In genomic region chr16:64211306-64211705, GRCh38 we compare ENCODE assay signal across 18 cellular contexts.
DNase-seq lines count a peak whose midpoint lies in the region; ATAC-seq and TF ChIP-seq lines count a peak whose summit lies in the region.
"Had no signal": no experiment of that assay in that cellular context is flagged by ENCODE, and none has a peak within 500 bp of the region (broad histone marks: within the 10 kb centered on the region; RNA-seq: fewer than 3 reads in every experiment).

No MANE protein-coding gene starts in this region.

- no peak overlapping the region for H3K9ac ChIP-seq in MM.1S (ENCODE audit: low read length)
- no peak overlapping the region for H3K9ac ChIP-seq in neural progenitor cell

- H3K27me3 Mint-ChIP-seq in brain (peaks cover 7% of the 10 kb centered on the region), neural progenitor cell (ENCODE audit: insufficient read depth, low read depth) (no peaks in the 10 kb centered on the region)
- H3K27me3 Mint-ChIP-seq: CD4-positive, alpha-beta memory T cell had no signal

- H3K4me2 ChIP-seq in MM.1S (ENCODE audit: low read depth, low read length), result peak overlapping the region; percentile 32; the same call in 1 of the 2 replicates
- no peak overlapping the region for H3K4me2 ChIP-seq in neural progenitor cell

- WGBS in stomach, 5 donors, result 51 to 66% (median 61%) methylated on average over 4 of the region's 4 CpGs

- no peaks in the 10 kb centered on the region for H3K9me2 ChIP-seq in MM.1S (replicated peaks; ENCODE audit: insufficient read depth, low read length)

- H3K27ac Mint-ChIP-seq in brain (peak overlapping the region; percentile 1 to 86 (median 12)), neural progenitor cell (no peak overlapping the region)
- H3K27ac Mint-ChIP-seq: CD4-positive, alpha-beta memory T cell had no signal

- H2AFZ ChIP-seq in MM.1S (ENCODE audit: low read length), result peak overlapping the region; percentile 49; the same call in 1 of the 2 replicates
- H2AFZ ChIP-seq in neural progenitor cell (replicated peaks), result peak overlapping the region; percentile 76

- TF ChIP-seq EP300 in stomach (IDR thresholded peaks at IDR 0.05), result no peak

- H3K36me3 Mint-ChIP-seq in brain (no peaks in the 10 kb centered on the region), neural progenitor cell (no peaks in the 10 kb centered on the region)
- H3K36me3 Mint-ChIP-seq: CD4-positive, alpha-beta memory T cell had no signal

- H3K4me3 ChIP-seq in MM.1S (ENCODE audit: low read length), result no peak overlapping the region
- no peak overlapping the region for H3K4me3 ChIP-seq in neural progenitor cell
- no peak overlapping the region for H3K4me3 ChIP-seq in stomach
- H3K4me3 ChIP-seq: Peyer's patch, SJSA1 had no signal

- H3K4me1 ChIP-seq in MM.1S (ENCODE audit: low read length) (no peaks in the 10 kb centered on the region), neural progenitor cell (peaks cover 8% of the 10 kb centered on the region), stomach (no peaks in the 10 kb centered on the region)
- H3K4me1 ChIP-seq: BE2C, Peyer's patch, SJSA1 had no signal

- H3K9me3 ChIP-seq in MM.1S (replicated peaks; ENCODE audit: insufficient read depth, low read length) (no peaks in the 10 kb centered on the region), neural progenitor cell (ENCODE audit: low read depth) (no peaks in the 10 kb centered on the region), stomach (no peaks in the 10 kb centered on the region)
- H3K9me3 ChIP-seq: BE2C, SJSA1 had no signal

- DNase-seq in AG20443 (ENCODE audit: low spot score), result peak; percentile 15
- DNase-seq in MM.1S, result peak; percentile 32
- no peak for DNase-seq in neural progenitor cell (ENCODE audit: low spot score)
- no peak for DNase-seq in NOMO-1 treated with dmso at 0.1 percent for 144 hours (lab: John Stamatoyannopoulos, UW; ENCODE audit: unreplicated experiment)
- DNase-seq in stomach, result no peak
- DNase-seq: BE2C; CD4-positive, alpha-beta memory T cell; DND-41; H9; NCI-H1048; NCI-H2107; NCI-H345; NCI-H526 treated with DMSO at 0.1 percent for 48 hours; Peyer's patch had no signal

- H3K27me3 ChIP-seq in MM.1S (replicated peaks; ENCODE audit: insufficient read depth, low read length) (no peaks in the 10 kb centered on the region), neural progenitor cell (no peaks in the 10 kb centered on the region), stomach (no peaks in the 10 kb centered on the region)
- H3K27me3 ChIP-seq: BE2C, Peyer's patch, SJSA1 had no signal

- H3K27ac ChIP-seq in MM.1S (ENCODE audit: low read length) (no peak overlapping the region), neural progenitor cell (no peak overlapping the region), stomach (no peak overlapping the region)
- H3K27ac ChIP-seq: Peyer's patch, SJSA1 had no signal

- H3K9me3 Mint-ChIP-seq in brain, result no peaks in the 10 kb centered on the region
- H3K9me3 Mint-ChIP-seq in neural progenitor cell, result no peaks in the 10 kb centered on the region
- H3K9me3 Mint-ChIP-seq: H9 had no signal

- H3K4me3 Mint-ChIP-seq in brain (peak overlapping the region in 3 of 5 experiments; percentile 1 to 48 (median 36)), neural progenitor cell (no peak overlapping the region)
- H3K4me3 Mint-ChIP-seq: CD4-positive, alpha-beta memory T cell; H9 had no signal

- H3K79me2 ChIP-seq in MM.1S (ENCODE audit: low read length), result no peaks in the 10 kb centered on the region
- no peaks in the 10 kb centered on the region for H3K79me2 ChIP-seq in neural progenitor cell (ENCODE audit: low read depth)

- intact Hi-C loops in stomach (cut with DNase I; ENCODE audit: low total_unique reads), result no loop called here

- ATAC-seq in HG02870 (IDR thresholded peaks at IDR 0.05; ENCODE audit: unreplicated experiment) (no peak), HG03354 (IDR thresholded peaks at IDR 0.05; ENCODE audit: poor library complexity, severe bottlenecking, unreplicated experiment) (no peak)

- no peaks in the 10 kb centered on the region for H3K36me3 ChIP-seq in MM.1S (replicated peaks; ENCODE audit: insufficient read depth, low read length)
- no peaks in the 10 kb centered on the region for H3K36me3 ChIP-seq in neural progenitor cell
- no peaks in the 10 kb centered on the region for H3K36me3 ChIP-seq in stomach
- H3K36me3 ChIP-seq: BE2C, Peyer's patch, SJSA1 had no signal

- H3F3A ChIP-seq in MM.1S (ENCODE audit: insufficient read depth, low read length) (no peaks in the 10 kb centered on the region), neural progenitor cell (ENCODE audit: low read depth) (no peaks in the 10 kb centered on the region)

- no peaks in the 10 kb centered on the region for H4K20me1 ChIP-seq in MM.1S (ENCODE audit: insufficient read depth, low read length)
- H4K20me1 ChIP-seq in neural progenitor cell (ENCODE audit: low read depth), result no peaks in the 10 kb centered on the region

- TF ChIP-seq CTCF in MM.1S (IDR thresholded peaks at IDR 0.05; ENCODE audit: low read length) (no peak), brain (conservative IDR thresholded peaks at IDR 0.05) (no peak), neural progenitor cell (IDR thresholded peaks at IDR 0.05) (no peak), stomach (IDR thresholded peaks at IDR 0.05) (no peak)

- TF ChIP-seq POLR2A in stomach (IDR thresholded peaks at IDR 0.05), result no peak

- peaks cover 21% of the 10 kb centered on the region for H3K4me1 Mint-ChIP-seq in brain
- peaks cover 10% of the 10 kb centered on the region for H3K4me1 Mint-ChIP-seq in neural progenitor cell
- H3K4me1 Mint-ChIP-seq: CD4-positive, alpha-beta memory T cell; H9 had no signal

Comparison
In these comparisons a context has a peak if more than half of its experiments do, and no peak if none do; other contexts are left out.
1. DNase-seq: peak in AG20443 (single experiment) and MM.1S (single experiment); none in neural progenitor cell (single experiment), NOMO-1 treated with dmso at 0.1 percent for 144 hours (single experiment) and stomach (single experiment).